8 cellular contexts compared by ENCODE assay signal in genomic region chr4:81215219-81215892, GRCh38. TPM values are rescaled to one million over a fixed set of nuclear protein-coding genes. Genes with fewer than 3 reads are reported as not detected.
DNase-seq lines count a peak whose midpoint lies in the region; ATAC-seq lines count a peak whose summit lies in the region.

TSS of gene PRKG2 (minus strand) at chr4:81215222. CDS start at chr4:81205047, 10,175 bp downstream.

- peak; percentile 28 to 41 for ATAC-seq in stimulated activated naive B cell treated with anti-CD40 and anti-IgM and Interleukin-4, amounts not matched to agents 10 μg/mL and 1 μg/mL and 100 μg/mL, for 72 hours (replicated peaks)

- peak within 1 kb of the TSS; percentile 66 for H3K4me3 Mint-ChIP-seq in activated naive CD8-positive, alpha-beta T cell treated with anti-CD3 and anti-CD28 coated beads for 36 hours
- H3K4me3 Mint-ChIP-seq in immature natural killer cell = peak within 1 kb of the TSS in 3 of 5 donors; percentile 2 to 35 (median 31)
- H3K4me3 Mint-ChIP-seq in stimulated activated naive B cell treated with anti-CD40 and anti-IgM and Interleukin-4, amounts not matched to agents 10 μg/mL and 1 μg/mL and 100 μg/mL, for 72 hours = peak within 1 kb of the TSS; percentile 79 to 81

- no peaks in the 10 kb centered on the region for H3K36me3 Mint-ChIP-seq in activated naive CD8-positive, alpha-beta T cell treated with anti-CD3 and anti-CD28 coated beads for 36 hours
- H3K36me3 Mint-ChIP-seq in immature natural killer cell = peaks cover 0 to 7% (median 0%) of the 10 kb centered on the region in 3 donors
- no peaks in the 10 kb centered on the region for H3K36me3 Mint-ChIP-seq in stimulated activated naive B cell treated with anti-CD40 and anti-IgM and Interleukin-4, amounts not matched to agents 10 μg/mL and 1 μg/mL and 100 μg/mL, for 72 hours

- H3K27ac Mint-ChIP-seq in activated naive CD8-positive, alpha-beta T cell treated with anti-CD3 and anti-CD28 coated beads for 36 hours = no peak within 1 kb of the TSS
- H3K27ac Mint-ChIP-seq in immature natural killer cell = no peak within 1 kb of the TSS
- H3K27ac Mint-ChIP-seq in stimulated activated naive B cell treated with anti-CD40 and anti-IgM and Interleukin-4, amounts not matched to agents 10 μg/mL and 1 μg/mL and 100 μg/mL, for 72 hours = no peak within 1 kb of the TSS

- peaks cover 10% of the 10 kb centered on the region for H3K4me1 Mint-ChIP-seq in activated naive CD8-positive, alpha-beta T cell treated with anti-CD3 and anti-CD28 coated beads for 36 hours
- H3K4me1 Mint-ChIP-seq in immature natural killer cell = no peaks in the 10 kb centered on the region
- H3K4me1 Mint-ChIP-seq in stimulated activated naive B cell treated with anti-CD40 and anti-IgM and Interleukin-4, amounts not matched to agents 10 μg/mL and 1 μg/mL and 100 μg/mL, for 72 hours = peaks cover 10 to 18% of the 10 kb centered on the region in 2 donors

- H3K9me3 Mint-ChIP-seq in activated naive CD8-positive, alpha-beta T cell treated with anti-CD3 and anti-CD28 coated beads for 36 hours = no peaks in the 10 kb centered on the region
- peaks cover 0 to 9% (median 2%) of the 10 kb centered on the region in 6 donors for H3K9me3 Mint-ChIP-seq in immature natural killer cell
- H3K9me3 Mint-ChIP-seq in stimulated activated naive B cell treated with anti-CD40 and anti-IgM and Interleukin-4, amounts not matched to agents 10 μg/mL and 1 μg/mL and 100 μg/mL, for 72 hours = no peaks in the 10 kb centered on the region

- DNase-seq in NCI-H146 (lab: John Stamatoyannopoulos, UW) = peak; percentile 27
- DNase-seq in NCI-H146 treated with DMSO at 0.1 percent for 48 hours (lab: John Stamatoyannopoulos, UW; ENCODE audit: unreplicated experiment) = no peak
- DNase-seq in activated naive CD8-positive, alpha-beta T cell treated with anti-CD3 and anti-CD28 coated beads for 36 hours = peak; percentile 1
- no peak for DNase-seq in immature natural killer cell
- no peak for DNase-seq in stimulated activated naive B cell treated with anti-CD40 and anti-IgM and Interleukin-4, amounts not matched to agents 10 μg/mL and 1 μg/mL and 100 μg/mL, for 72 hours
- no peak for DNase-seq in cortex of kidney (lab: John Stamatoyannopoulos, UW)
- DNase-seq in 8988T = no peak
- DNase-seq in NCI-H2029 (lab: John Stamatoyannopoulos, UW) = no peak

- peaks cover 56% of the 10 kb centered on the region for H3K27me3 Mint-ChIP-seq in activated naive CD8-positive, alpha-beta T cell treated with anti-CD3 and anti-CD28 coated beads for 36 hours
- H3K27me3 Mint-ChIP-seq in immature natural killer cell (ENCODE audit: low read depth in 3 of 3) = peaks cover 3 to 21% (median 9%) of the 10 kb centered on the region in 3 donors
- H3K27me3 Mint-ChIP-seq in stimulated activated naive B cell treated with anti-CD40 and anti-IgM and Interleukin-4, amounts not matched to agents 10 μg/mL and 1 μg/mL and 100 μg/mL, for 72 hours = peaks cover 36 to 43% of the 10 kb centered on the region in 2 donors

RNA-seq across cellular contexts. Expression of gene PRKG2, which starts in this region (rescaled TPM):
- under 1 TPM; 0.12 to 0.58 TPM for total RNA-seq in activated naive CD8-positive, alpha-beta T cell treated with anti-CD3 and anti-CD28 coated beads for 36 hours
- under 1 TPM in 2 of 3 donors, not detected in 1; 0.62 to 0.76 TPM for polyA plus RNA-seq in immature natural killer cell

Comparison
In these comparisons a context has a peak if more than half of its experiments do, and no peak if none do; other contexts are left out.
1. Peak in DNase-seq in activated naive CD8-positive, alpha-beta T cell treated with anti-CD3 and anti-CD28 coated beads for 36 hours; RNA of the gene not detected or under 1 TPM.